8 cellular contexts compared by ENCODE assay signal in the genomic region with DNA sequence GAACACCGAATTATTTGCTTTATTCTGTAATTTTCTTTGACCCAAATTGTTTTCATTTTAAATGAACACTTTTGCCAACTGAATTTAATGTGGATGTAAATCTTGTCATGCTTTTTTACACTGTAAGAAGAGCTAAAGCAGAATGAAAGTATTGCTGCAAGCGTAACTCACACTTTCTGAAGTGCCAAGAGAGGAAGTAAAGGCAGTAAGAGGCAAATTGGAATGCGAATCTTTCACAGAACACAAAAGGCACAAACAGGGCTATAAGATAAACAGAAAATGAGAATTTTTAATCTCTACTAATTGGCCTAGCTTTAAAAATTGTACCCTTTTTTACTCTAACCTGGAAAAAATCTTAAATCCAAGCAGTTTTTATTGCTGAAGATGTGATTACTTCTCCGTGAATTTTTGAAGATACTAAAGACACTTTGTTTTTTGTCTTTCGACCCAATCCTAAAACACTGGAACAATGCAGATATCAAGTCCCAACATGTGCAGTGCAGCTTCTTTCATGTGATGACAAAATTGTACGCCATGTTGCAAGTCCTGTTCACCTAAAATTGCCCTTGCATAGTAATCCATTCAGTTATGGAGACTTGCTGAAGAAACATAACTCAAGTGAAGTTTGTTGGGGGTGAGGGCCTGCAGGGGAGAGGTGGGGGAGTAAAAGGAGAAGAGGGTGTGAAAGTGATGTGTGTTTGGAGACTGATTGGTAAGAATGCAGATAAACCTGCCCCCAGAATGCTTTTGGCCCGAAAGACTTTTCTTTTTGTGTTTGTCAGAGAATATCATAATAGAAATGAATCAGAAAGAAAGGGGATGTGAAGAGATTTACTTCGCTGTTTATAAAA. TPM values are rescaled to one million over a fixed set of nuclear protein-coding genes. Genes with fewer than 3 reads are reported as not detected.
DNase-seq lines count a peak whose midpoint lies in the region; ATAC-seq lines count a peak whose summit lies in the region.

No MANE protein-coding gene starts in this region.

- POLR2A ChIA-PET in activated CD4-positive, alpha-beta T cell treated with anti-CD3 and anti-CD28 coated beads, Interleukin-2, amount 10 ng/mL, durations not matched to agents 7 days and 5 days (lab: Charles Lee) = interaction anchor here (1.1 kb wide), 1 partner anchor 10 kb away, joined by 3 read pairs; no protein-coding TSS in a partner anchor
- POLR2A ChIA-PET in activated CD4-positive, alpha-beta memory T cell treated with anti-CD3 and anti-CD28 coated beads, Interleukin-2, amount 10 ng/mL, durations not matched to agents 7 days and 5 days (lab: Charles Lee) = interaction anchor here (1.1 to 7.8 kb wide), 10 partner anchors 11 to 578 kb away, joined by 3 to 99 read pairs (median 12); partner anchors contain the start of genes CLK3, PML and UBL7

- no peaks in the 10 kb centered on the region for H3K9me3 Mint-ChIP-seq in activated CD4-positive, alpha-beta T cell treated with anti-CD3 and anti-CD28 coated beads, Interleukin-2, amount 10 ng/mL, durations not matched to agents 7 days and 5 days
- H3K9me3 Mint-ChIP-seq in activated CD4-positive, alpha-beta memory T cell treated with anti-CD3 and anti-CD28 coated beads, Interleukin-2, amount 10 ng/mL, durations not matched to agents 7 days and 5 days = no peaks in the 10 kb centered on the region
- no peaks in the 10 kb centered on the region for H3K9me3 Mint-ChIP-seq in immature natural killer cell
- no peaks in the 10 kb centered on the region for H3K9me3 Mint-ChIP-seq in stimulated activated naive CD8-positive, alpha-beta T cell treated with anti-CD3 and anti-CD28 coated beads, Interleukin-15, amount 100 ng/mL, for 72 hours

- ATAC-seq in stimulated activated naive CD8-positive, alpha-beta T cell treated with anti-CD3 and anti-CD28 coated beads, Interleukin-15, amount 100 ng/mL, for 72 hours = no peak
- no peak for ATAC-seq in HG03520 (IDR thresholded peaks at IDR 0.05; ENCODE audit: unreplicated experiment)

- no peaks in the 10 kb centered on the region for H3K27me3 Mint-ChIP-seq in activated CD4-positive, alpha-beta T cell treated with anti-CD3 and anti-CD28 coated beads, Interleukin-2, amount 10 ng/mL, durations not matched to agents 7 days and 5 days
- H3K27me3 Mint-ChIP-seq in activated CD4-positive, alpha-beta memory T cell treated with anti-CD3 and anti-CD28 coated beads, Interleukin-2, amount 10 ng/mL, durations not matched to agents 7 days and 5 days = no peaks in the 10 kb centered on the region
- H3K27me3 Mint-ChIP-seq in immature natural killer cell (ENCODE audit: low read depth in 3 of 3) = peaks cover 9 to 13% (median 12%) of the 10 kb centered on the region in 3 donors
- no peaks in the 10 kb centered on the region for H3K27me3 Mint-ChIP-seq in stimulated activated naive CD8-positive, alpha-beta T cell treated with anti-CD3 and anti-CD28 coated beads, Interleukin-15, amount 100 ng/mL, for 72 hours

- H3K36me3 Mint-ChIP-seq in activated CD4-positive, alpha-beta T cell treated with anti-CD3 and anti-CD28 coated beads, Interleukin-2, amount 10 ng/mL, durations not matched to agents 7 days and 5 days (ENCODE audit: low read depth) = peaks cover 33% of the 10 kb centered on the region
- peaks cover 62% of the 10 kb centered on the region for H3K36me3 Mint-ChIP-seq in activated CD4-positive, alpha-beta memory T cell treated with anti-CD3 and anti-CD28 coated beads, Interleukin-2, amount 10 ng/mL, durations not matched to agents 7 days and 5 days (ENCODE audit: low read depth)
- H3K36me3 Mint-ChIP-seq in immature natural killer cell = peaks cover 0 to 7% (median 3%) of the 10 kb centered on the region in 3 donors

- peak overlapping the region; percentile 87 for H3K4me3 Mint-ChIP-seq in activated CD4-positive, alpha-beta T cell treated with anti-CD3 and anti-CD28 coated beads, Interleukin-2, amount 10 ng/mL, durations not matched to agents 7 days and 5 days
- peak overlapping the region; percentile 99 for H3K4me3 Mint-ChIP-seq in activated CD4-positive, alpha-beta memory T cell treated with anti-CD3 and anti-CD28 coated beads, Interleukin-2, amount 10 ng/mL, durations not matched to agents 7 days and 5 days
- H3K4me3 Mint-ChIP-seq in immature natural killer cell = peak overlapping the region; percentile 93 to 99 (median 94)
- peak overlapping the region; percentile 94 to 100 for H3K4me3 Mint-ChIP-seq in stimulated activated naive CD8-positive, alpha-beta T cell treated with anti-CD3 and anti-CD28 coated beads, Interleukin-15, amount 100 ng/mL, for 72 hours

- H3K4me1 Mint-ChIP-seq in activated CD4-positive, alpha-beta T cell treated with anti-CD3 and anti-CD28 coated beads, Interleukin-2, amount 10 ng/mL, durations not matched to agents 7 days and 5 days = peaks cover 68% of the 10 kb centered on the region
- H3K4me1 Mint-ChIP-seq in activated CD4-positive, alpha-beta memory T cell treated with anti-CD3 and anti-CD28 coated beads, Interleukin-2, amount 10 ng/mL, durations not matched to agents 7 days and 5 days = peaks cover 71% of the 10 kb centered on the region
- H3K4me1 Mint-ChIP-seq in immature natural killer cell = peaks cover 69 to 75% of the 10 kb centered on the region in 2 donors
- H3K4me1 Mint-ChIP-seq in stimulated activated naive CD8-positive, alpha-beta T cell treated with anti-CD3 and anti-CD28 coated beads, Interleukin-15, amount 100 ng/mL, for 72 hours = peaks cover 63% of the 10 kb centered on the region

- H3K27ac Mint-ChIP-seq in activated CD4-positive, alpha-beta T cell treated with anti-CD3 and anti-CD28 coated beads, Interleukin-2, amount 10 ng/mL, durations not matched to agents 7 days and 5 days = peak overlapping the region; percentile 89
- peak overlapping the region; percentile 95 for H3K27ac Mint-ChIP-seq in activated CD4-positive, alpha-beta memory T cell treated with anti-CD3 and anti-CD28 coated beads, Interleukin-2, amount 10 ng/mL, durations not matched to agents 7 days and 5 days
- H3K27ac Mint-ChIP-seq in immature natural killer cell = peak overlapping the region; percentile 88 to 98 (median 95)
- peak overlapping the region; percentile 97 to 99 for H3K27ac Mint-ChIP-seq in stimulated activated naive CD8-positive, alpha-beta T cell treated with anti-CD3 and anti-CD28 coated beads, Interleukin-15, amount 100 ng/mL, for 72 hours

- DNase-seq in activated CD4-positive, alpha-beta T cell treated with anti-CD3 and anti-CD28 coated beads, Interleukin-2, amount 10 ng/mL, durations not matched to agents 7 days and 5 days = no peak
- DNase-seq in activated CD4-positive, alpha-beta T cell treated with anti-CD3 and anti-CD28 coated beads for 48 hours = no peak
- no peak for DNase-seq in activated CD4-positive, alpha-beta memory T cell treated with anti-CD3 and anti-CD28 coated beads, Interleukin-2, amount 10 ng/mL, durations not matched to agents 7 days and 5 days
- DNase-seq in immature natural killer cell = no peak
- no peak for DNase-seq in stimulated activated naive CD8-positive, alpha-beta T cell treated with anti-CD3 and anti-CD28 coated beads, Interleukin-15, amount 100 ng/mL, for 72 hours
- no peak for DNase-seq in epidermal melanocyte (ENCODE audit: insufficient read length, low spot score)
- DNase-seq in hepatic stellate cell (ENCODE audit: low spot score) = no peak

- CTCF ChIA-PET in activated CD4-positive, alpha-beta T cell treated with anti-CD3 and anti-CD28 coated beads, Interleukin-2, amount 10 ng/mL, durations not matched to agents 7 days and 5 days (lab: Charles Lee) = interaction anchor here (0.6 to 0.9 kb wide), 2 partner anchors 107 to 245 kb away, joined by 3 read pairs; no protein-coding TSS in a partner anchor
- CTCF ChIA-PET in activated CD4-positive, alpha-beta memory T cell treated with anti-CD3 and anti-CD28 coated beads, Interleukin-2, amount 10 ng/mL, durations not matched to agents 7 days and 5 days (lab: Charles Lee) = interaction anchor here (1.1 to 3.6 kb wide), 3 partner anchors 9 to 16 kb away, joined by 4 to 20 read pairs (median 6); no protein-coding TSS in a partner anchor

RNA-seq across cellular contexts. Expression of gene ARID3B, which starts 1.4 kb away (rescaled TPM):
- 10 to 100 TPM; 28.3 to 29.0 TPM for total RNA-seq in activated CD4-positive, alpha-beta T cell treated with anti-CD3 and anti-CD28 coated beads, Interleukin-2, amount 10 ng/mL, durations not matched to agents 7 days and 5 days
- 10 to 100 TPM; 49.2 to 52.1 TPM for total RNA-seq in activated CD4-positive, alpha-beta memory T cell treated with anti-CD3 and anti-CD28 coated beads, Interleukin-2, amount 10 ng/mL, durations not matched to agents 7 days and 5 days
- 10 to 100 TPM in 1 of 3 donors, 1 to 10 TPM in 2; 3.2 to 17.3 (median 6.6) TPM for polyA plus RNA-seq in immature natural killer cell
